Comparison of ENCODE assay signal across 14 cellular contexts in the genomic region with DNA sequence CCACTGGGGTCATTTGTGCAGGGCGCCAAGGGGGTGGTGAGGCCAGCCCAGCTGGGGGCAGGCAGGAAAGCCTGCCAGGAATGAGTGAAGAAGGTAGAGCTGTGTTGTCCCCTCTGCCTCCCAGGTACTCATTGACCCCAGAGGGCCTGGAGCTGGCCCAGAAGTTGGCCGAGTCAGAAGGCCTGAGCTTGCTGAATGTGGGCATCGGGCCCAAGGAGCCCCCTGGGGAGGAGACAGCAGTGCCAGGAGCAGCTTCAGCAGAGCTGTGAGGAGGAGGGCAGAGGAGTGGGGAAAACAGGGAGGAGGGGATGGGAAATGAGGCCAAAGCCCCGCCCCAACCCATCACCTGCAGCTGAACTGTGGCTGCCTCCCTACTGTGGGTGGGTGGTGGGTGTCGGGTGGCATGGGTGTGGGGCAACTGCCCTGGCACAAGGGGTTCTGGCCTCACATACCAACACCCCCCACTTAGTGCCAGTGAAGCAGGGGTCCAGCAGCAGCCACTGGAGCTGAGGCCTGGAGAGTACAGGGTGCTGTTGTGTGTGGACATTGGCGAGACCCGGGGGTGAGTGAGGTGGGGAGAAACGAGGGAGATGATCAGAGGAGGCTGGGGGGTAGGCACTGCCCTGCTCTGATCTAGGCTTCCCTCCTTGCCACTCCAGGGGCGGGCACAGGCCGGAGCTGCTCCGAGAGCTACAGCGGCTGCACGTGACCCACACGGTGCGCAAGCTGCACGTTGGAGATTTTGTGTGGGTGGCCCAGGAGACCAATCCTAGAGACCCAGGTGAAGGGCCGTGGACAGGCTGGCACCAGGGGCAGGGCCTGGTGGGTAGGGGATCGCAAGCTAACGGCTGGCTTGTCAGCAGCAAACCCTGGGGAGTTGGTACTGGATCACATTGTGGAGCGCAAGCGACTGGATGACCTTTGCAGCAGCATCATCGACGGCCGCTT. TPM values are rescaled to one million over a fixed set of nuclear protein-coding genes. Genes with fewer than 3 reads are reported as not detected.
DNase-seq lines count a peak whose midpoint lies in the region; ATAC-seq and TF ChIP-seq lines count a peak whose summit lies in the region.
"Had no signal": no experiment of that assay in that cellular context is flagged by ENCODE, and none has a peak within 500 bp of the region (broad histone marks: within the 10 kb centered on the region; RNA-seq: fewer than 3 reads in every experiment).

No MANE protein-coding gene starts in this region.

- H3K27me3 ChIP-seq in DND-41 (ENCODE audit: insufficient read depth, low read length, poor library complexity) (no peaks in the 10 kb centered on the region), IMR-90 (ENCODE audit: control insufficient read depth, insufficient read depth, low read length) (no peaks in the 10 kb centered on the region), osteoblast (ENCODE audit: insufficient read depth, low read length) (no peaks in the 10 kb centered on the region)
- H3K27me3 ChIP-seq: gastrocnemius medialis, left lung had no signal

- in situ Hi-C loops in IMR-90 (cut with MboI; ENCODE audit: low sequenced_read_pairs), result no loop called here
- in situ Hi-C loops in GM13977 (cut with MboI; ENCODE audit: low pct_unique_long_range_greater_than_20kb, low sequenced_read_pairs, unreplicated experiment), result no loop called here

- H3K56ac ChIP-seq in IMR-90 (ENCODE audit: extremely low read depth, insufficient read depth, low read length), result no peak overlapping the region

- 0 out of 4 replicates have a peak overlapping the region, but pooled peaks of 1 of the 2 experiments have one; percentile 4 for H4K8ac ChIP-seq in IMR-90 (ENCODE audit: low read depth in 2 of 2, low read length in 2 of 2)

- CTCF ChIA-PET in IMR-90 (lab: Yijun Ruan, JAX), result no interaction called here

- intact Hi-C loops in IMR-90 (cut with micrococcal nuclease), result no loop called here

- H3K9me3 ChIP-seq in DND-41 (ENCODE audit: insufficient read depth, low read length, severe bottlenecking) (no peaks in the 10 kb centered on the region), IMR-90 (ENCODE audit: control insufficient read depth, insufficient read depth, low read length) (no peaks in the 10 kb centered on the region), osteoblast (ENCODE audit: low read depth, low read length) (no peaks in the 10 kb centered on the region)
- H3K9me3 ChIP-seq: gastrocnemius medialis, left lung had no signal

- BruUV-seq in IMR-90 (replicated peaks; lab: Mats Ljungman, UMichigan), result no TSS peak

- H3K27ac ChIP-seq in DND-41 (ENCODE audit: low read length) (no peak overlapping the region), IMR-90 (ENCODE audit: insufficient read depth, low read length) (no peak overlapping the region), osteoblast (ENCODE audit: low read depth, low read length) (no peak overlapping the region)
- H3K27ac ChIP-seq: left lung had no signal

- no peak overlapping the region for H3K4ac ChIP-seq in IMR-90 (ENCODE audit: low read depth, low read length)

- H3K4me3 ChIP-seq in DND-41 (ENCODE audit: low read depth in 1 of 2, low read length in 2 of 2) (no peak overlapping the region), IMR-90 (ENCODE audit: insufficient read depth, low read depth, low read length) (no peak overlapping the region), osteoblast (ENCODE audit: insufficient read depth, low read length) (no peak overlapping the region)
- H3K4me3 ChIP-seq: gastrocnemius medialis, left lung had no signal

- H4K20me1 ChIP-seq in DND-41 (ENCODE audit: insufficient read depth, low read length) (peaks cover 46% of the 10 kb centered on the region), IMR-90 (ENCODE audit: insufficient read depth, low read length) (peaks cover 39% of the 10 kb centered on the region), osteoblast (ENCODE audit: insufficient read depth, low read length) (peaks cover 23% of the 10 kb centered on the region)

- no peak overlapping the region for H3K18ac ChIP-seq in IMR-90 (ENCODE audit: low read depth, low read length)

- peaks cover 68% of the 10 kb centered on the region for H3K36me3 ChIP-seq in DND-41 (ENCODE audit: insufficient read depth, low read length)
- H3K36me3 ChIP-seq in IMR-90 (ENCODE audit: control insufficient read depth, insufficient read depth, low read length), result peaks cover 65% of the 10 kb centered on the region
- peaks cover 58% of the 10 kb centered on the region for H3K36me3 ChIP-seq in osteoblast (ENCODE audit: insufficient read depth, low read length)

- DNase-seq in DND-41 (peak; percentile 6), IMR-90 (no peak), osteoblast (ENCODE audit: insufficient read length, low spot score, missing footprints) (peak; percentile 82), GM13977 (ENCODE audit: low spot score) (no peak), A172 (ENCODE audit: low spot score) (no peak)
- DNase-seq in stimulated activated CD4-positive, alpha-beta T cell treated with anti-CD3 and anti-CD28 coated beads, Interleukin-15, amount 100 ng/mL, for 24 hours, result no peak
- DNase-seq: activated T-cell treated with anti-CD3 and anti-CD28 coated beads, Interleukin-2, amount 50 U/mL, for 72 hours; dermis blood vessel endothelial cell; NCI-H1105; SW 1271 had no signal

- H2BK15ac ChIP-seq in IMR-90 (ENCODE audit: low read depth, low read length), result no peak overlapping the region

- TF ChIP-seq POLR2A in IMR-90 (IDR thresholded peaks at IDR 0.05; ENCODE audit: low read depth, low read length), result no peak

- H3K27ac Mint-ChIP-seq in brain, result peak overlapping the region in 2 of 5 experiments; percentile 59 to 82
- H3K27ac Mint-ChIP-seq: activated T-cell treated with anti-CD3 and anti-CD28 coated beads, Interleukin-2, amount 50 U/mL, for 72 hours had no signal

- peaks cover 10% of the 10 kb centered on the region for H3K27me3 Mint-ChIP-seq in brain

- POLR2A ChIA-PET in IMR-90 (lab: Charles Lee; ENCODE audit: unreplicated experiment), result interaction anchor here (0.5 to 1.6 kb wide), 2 partner anchors 9 to 200 kb away, joined by 3 to 5 read pairs; no protein-coding TSS in a partner anchor

- H2AFZ ChIP-seq in DND-41 (ENCODE audit: low read depth, low read length), result no peak overlapping the region
- H2AFZ ChIP-seq in IMR-90 (replicated peaks; ENCODE audit: low read length, poor library complexity), result no peak overlapping the region
- H2AFZ ChIP-seq in osteoblast (ENCODE audit: low read length), result no peak overlapping the region

- H3K4me1 ChIP-seq in DND-41 (ENCODE audit: insufficient read depth, low read length) (peaks cover 46% of the 10 kb centered on the region), IMR-90 (ENCODE audit: control insufficient read depth, insufficient read depth, low read length) (peaks cover 7% of the 10 kb centered on the region), osteoblast (ENCODE audit: insufficient read depth, low read length) (peaks cover 31% of the 10 kb centered on the region)

- H3K9ac ChIP-seq in DND-41 (ENCODE audit: low read depth, low read length), result 0 out of 2 replicates have a peak overlapping the region, but pooled peaks have one; percentile 9
- no peak overlapping the region for H3K9ac ChIP-seq in IMR-90 (ENCODE audit: low read depth, low read length)

- no peak overlapping the region for H2BK20ac ChIP-seq in IMR-90 (ENCODE audit: low read depth, low read length)

- H3K14ac ChIP-seq in IMR-90 (replicated peaks; ENCODE audit: low read depth, low read length), result no peak overlapping the region

- no peak overlapping the region; the same call in 1 of the 2 replicates for H4K91ac ChIP-seq in IMR-90 (ENCODE audit: insufficient read depth, low read depth, low read length)

- H2BK120ac ChIP-seq in IMR-90 (ENCODE audit: low read depth, low read length), result no peak overlapping the region

- no peaks in the 10 kb centered on the region for H3K9me3 Mint-ChIP-seq in brain
- H3K9me3 Mint-ChIP-seq: activated T-cell treated with anti-CD3 and anti-CD28 coated beads, Interleukin-2, amount 50 U/mL, for 72 hours had no signal

- H3K23ac ChIP-seq in IMR-90 (ENCODE audit: low read depth, low read length), result no peak overlapping the region

- H3K4me2 ChIP-seq in DND-41 (ENCODE audit: insufficient read depth, low read length) (peak overlapping the region; percentile 81), IMR-90 (ENCODE audit: low read depth, low read length) (no peak overlapping the region), osteoblast (ENCODE audit: insufficient read depth, low read length) (no peak overlapping the region)

- no peak for TF ChIP-seq RAD21 in IMR-90 (IDR thresholded peaks at IDR 0.05; ENCODE audit: low read length)

- H3K79me2 ChIP-seq in DND-41 (ENCODE audit: insufficient read depth, low read length), result peaks cover 34% of the 10 kb centered on the region
- peaks cover 39% of the 10 kb centered on the region for H3K79me2 ChIP-seq in osteoblast (ENCODE audit: insufficient read depth, low read length)

- peaks cover 9 to 71% of the 10 kb centered on the region in 2 experiments for H3K79me1 ChIP-seq in IMR-90 (ENCODE audit: low read depth in 1 of 2, low read length in 2 of 2)

- H3K36me3 Mint-ChIP-seq in brain, result peaks cover 32% of the 10 kb centered on the region

- dilution Hi-C loops in IMR-90 (cut with HindIII; ENCODE audit: low sequenced_read_pairs, unreplicated experiment), result no loop called here

- H3K9me1 ChIP-seq in IMR-90 (ENCODE audit: insufficient read depth, low read length), result peaks cover 5% of the 10 kb centered on the region; the same call in 1 of the 2 replicates

- 99% methylated on average over 15 of the region's 24 CpGs; no CpG with 5 or more reads in 1 of the 2 experiments for WGBS in IMR-90 (ENCODE audit: extremely low coverage in 2 of 2, insufficient read length in 1 of 2), 2 experiments

- peak overlapping the region; percentile 70 for H2AK9ac ChIP-seq in IMR-90 (replicated peaks; ENCODE audit: low read depth, low read length, poor library complexity)

- no peak overlapping the region; the same call in 1 of the 2 replicates for H2AK5ac ChIP-seq in IMR-90 (ENCODE audit: low read depth, low read length)

- H2BK5ac ChIP-seq in IMR-90 (ENCODE audit: low read depth, low read length, poor library complexity, severe bottlenecking), result no peak overlapping the region

- TF ChIP-seq CTCF in DND-41 (IDR thresholded peaks at IDR 0.05; ENCODE audit: borderline replicate concordance, extremely low read depth, low read length, poor library complexity, severe bottlenecking) (no peak), IMR-90 (conservative IDR thresholded peaks at IDR 0.05; ENCODE audit: low read depth, low read length) (no peak), brain (conservative IDR thresholded peaks at IDR 0.05) (no peak), osteoblast (IDR thresholded peaks at IDR 0.05; ENCODE audit: extremely low read depth, low read depth, low read length) (no peak), GM13977 (IDR thresholded peaks at IDR 0.05; ENCODE audit: extremely low read depth, insufficient read depth, missing control alignments) (no peak)

- peak overlapping the region; percentile 67 to 92 (median 80) for H3K4me3 Mint-ChIP-seq in brain

- ATAC-seq in DND-41 (ENCODE audit: insufficient read depth, low read depth) (no peak), IMR-90 (ENCODE audit: low read depth) (no peak)
- ATAC-seq: activated T-cell treated with anti-CD3 and anti-CD28 coated beads, Interleukin-2, amount 50 U/mL, for 72 hours; gastrocnemius medialis; left lung had no signal

- peaks cover 37% of the 10 kb centered on the region for H3K4me1 Mint-ChIP-seq in brain

- H4K5ac ChIP-seq in IMR-90 (ENCODE audit: low read depth, low read length), result no peak overlapping the region

RNA-seq across cellular contexts. Expression of a gene that starts 3.0 kb away (rescaled TPM):
- 22.5 and 23.7 TPM in 2 replicates for total RNA-seq in IMR-90 (2012; rRNA removed)
- 47.9 and 57.0 TPM in 2 replicates for polyA plus RNA-seq in IMR-90 (2012; rRNA removed)
- polyA plus RNA-seq in IMR-90 (2012; cell fraction: cytosol; rRNA removed), result 22.0 and 32.0 TPM in 2 replicates
- polyA plus RNA-seq in IMR-90 (2012; cell fraction: nucleus; rRNA removed; ENCODE audit: low replicate concordance), result 224 and 393 TPM in 2 replicates
- polyA plus RNA-seq in brain (ENCODE audit: insufficient read depth, low read depth, low replicate concordance), result 41.7 TPM
- total RNA-seq in osteoblast, result 50.1 and 53.6 TPM in 2 replicates
- total RNA-seq in A172 (2014; rRNA removed; shearing (Covaris generic)), result 27.1 and 35.3 TPM in 2 replicates

RNA-seq across cellular contexts. Expression of a gene that starts 5.2 kb away (rescaled TPM):
- 919 and 960 TPM in 2 replicates for total RNA-seq in IMR-90 (2012; rRNA removed)
- polyA plus RNA-seq in IMR-90 (2012; rRNA removed), result 2,231 and 2,466 TPM in 2 replicates
- polyA plus RNA-seq in IMR-90 (2012; cell fraction: cytosol; rRNA removed), result 2,445 and 3,036 TPM in 2 replicates
- 809 and 890 TPM in 2 replicates for polyA plus RNA-seq in IMR-90 (2012; cell fraction: nucleus; rRNA removed; ENCODE audit: low replicate concordance)
- polyA plus RNA-seq in brain (ENCODE audit: insufficient read depth, low read depth, low replicate concordance), result 2,437 TPM
- 607 and 704 TPM in 2 replicates for total RNA-seq in osteoblast
- 1,263 and 1,396 TPM in 2 replicates for total RNA-seq in A172 (2014; rRNA removed; shearing (Covaris generic))

RNA-seq across cellular contexts. Expression of a gene that starts 9.4 kb away (rescaled TPM):
- total RNA-seq in IMR-90 (2012; rRNA removed) (62.7 and 69.2 TPM in 2 replicates), osteoblast (81.6 and 94.8 TPM in 2 replicates)
- polyA plus RNA-seq in IMR-90 (2012; rRNA removed) (431 and 601 TPM in 2 replicates), brain (ENCODE audit: insufficient read depth, low read depth, low replicate concordance) (17.1 TPM)
- polyA plus RNA-seq in IMR-90 (2012; cell fraction: cytosol; rRNA removed), result 324 and 587 TPM in 2 replicates
- polyA plus RNA-seq in IMR-90 (2012; cell fraction: nucleus; rRNA removed; ENCODE audit: low replicate concordance), result 557 and 1,096 TPM in 2 replicates
- total RNA-seq in A172 (2014; rRNA removed; shearing (Covaris generic)), result 48.5 and 56.8 TPM in 2 replicates

RNA-seq across cellular contexts. Expression of a gene that starts 16.4 kb away (rescaled TPM):
- 0.18 TPM in 1 of 2 replicates, not detected in the other for total RNA-seq in IMR-90 (2012; rRNA removed)
- 0.07 and 0.23 TPM in 2 replicates for polyA plus RNA-seq in IMR-90 (2012; rRNA removed)
- 0.08 and 0.39 TPM in 2 replicates for polyA plus RNA-seq in IMR-90 (2012; cell fraction: cytosol; rRNA removed)
- polyA plus RNA-seq in IMR-90 (2012; cell fraction: nucleus; rRNA removed; ENCODE audit: low replicate concordance), result 0.23 and 0.34 TPM in 2 replicates
- 0.76 TPM for polyA plus RNA-seq in brain (ENCODE audit: insufficient read depth, low read depth, low replicate concordance)
- not detected in 2 replicates for total RNA-seq in osteoblast
- total RNA-seq in A172 (2014; rRNA removed; shearing (Covaris generic)), result 0.79 and 1.8 TPM in 2 replicates
- total RNA-seq: dermis blood vessel endothelial cell, pulmonary artery endothelial cell had no signal

RNA-seq across cellular contexts. Expression of a gene that starts 25.1 kb away (rescaled TPM):
- total RNA-seq in IMR-90 (2012; rRNA removed), result 119 and 182 TPM in 2 replicates
- polyA plus RNA-seq in IMR-90 (2012; rRNA removed), result 141 and 163 TPM in 2 replicates
- polyA plus RNA-seq in IMR-90 (2012; cell fraction: cytosol; rRNA removed), result 98.5 and 183 TPM in 2 replicates
- 96.1 and 215 TPM in 2 replicates for polyA plus RNA-seq in IMR-90 (2012; cell fraction: nucleus; rRNA removed; ENCODE audit: low replicate concordance)
- polyA plus RNA-seq in brain (ENCODE audit: insufficient read depth, low read depth, low replicate concordance), result 143 TPM
- 129 and 151 TPM in 2 replicates for total RNA-seq in osteoblast
- 131 and 171 TPM in 2 replicates for total RNA-seq in A172 (2014; rRNA removed; shearing (Covaris generic))

Comparison
In these comparisons a context has a peak if more than half of its experiments do, and no peak if none do; other contexts are left out.
1. DNase-seq: peak in DND-41 (single experiment) and osteoblast (single experiment); none in IMR-90 (single experiment), stimulated activated CD4-positive, alpha-beta T cell treated with anti-CD3 and anti-CD28 coated beads, Interleukin-15, amount 100 ng/mL, for 24 hours (single experiment), GM13977 (single experiment) and A172 (single experiment).